ENCODE assay signal across 8 cellular contexts in genomic region chr3:41199866-41200668, GRCh38. TPM values are rescaled to one million over a fixed set of nuclear protein-coding genes. Genes with fewer than 3 reads are reported as not detected.
A peak's percentile ranks its signal among the peaks of the same experiment; 100 is the strongest.
DNase-seq lines count a peak whose midpoint lies in the region; ATAC-seq and TF ChIP-seq lines count a peak whose summit lies in the region.

No MANE protein-coding gene starts in this region.

- DNase-seq in GM06990 (ENCODE audit: extremely low read depth, insufficient read length) = no peak
- DNase-seq in PC-9 = peak in 1 of 2 experiments; percentile 17
- peak; percentile 38 for DNase-seq in activated naive CD8-positive, alpha-beta T cell treated with anti-CD3 and anti-CD28 coated beads for 36 hours
- peak in 1 of 2 donors; percentile 42 for DNase-seq in heart right ventricle
- peak; percentile 38 to 61 for DNase-seq in trophoblast cell
- no peak for DNase-seq in DMS153 treated with DMSO at 0.1 percent for 48 hours (lab: John Stamatoyannopoulos, UW; ENCODE audit: unreplicated experiment)

- peak overlapping the region; percentile 62 for H2AK5ac ChIP-seq in trophoblast cell (ENCODE audit: low read length)

- peak overlapping the region; percentile 100 for H3K4ac ChIP-seq in trophoblast cell (ENCODE audit: low read depth, low read length)

- peaks cover 22% of the 10 kb centered on the region for H3K27me3 Mint-ChIP-seq in activated naive CD8-positive, alpha-beta T cell treated with anti-CD3 and anti-CD28 coated beads for 36 hours

- peaks cover 51% of the 10 kb centered on the region for H4K20me1 ChIP-seq in PC-9 (ENCODE audit: insufficient read depth)

- H4K8ac ChIP-seq in trophoblast cell (ENCODE audit: low read depth, low read length) = peak overlapping the region; percentile 99

- TF ChIP-seq CTCF in GM06990 (IDR thresholded peaks at IDR 0.05; ENCODE audit: insufficient read depth, low read length, poor library complexity, severe bottlenecking) (no peak), PC-9 (conservative IDR thresholded peaks at IDR 0.05) (no peak), heart right ventricle (IDR thresholded peaks at IDR 0.05) (no peak)

- no TSS peak for BruUV-seq in PC-9 (replicated peaks; lab: Mats Ljungman, UMichigan)

- H2BK120ac ChIP-seq in trophoblast cell (ENCODE audit: insufficient read depth, low read length, poor library complexity) = peak overlapping the region; percentile 97

- 0 to 1% methylated on average over 25 to 40 of the region's 40 CpGs for WGBS in heart right ventricle, 2 donors
- WGBS in trophoblast cell (ENCODE audit: extremely low coverage, insufficient coverage, insufficient read length) = no CpG with 5 or more reads among the region's 40 CpGs

- H3K4me1 Mint-ChIP-seq in activated naive CD8-positive, alpha-beta T cell treated with anti-CD3 and anti-CD28 coated beads for 36 hours = peaks cover 41% of the 10 kb centered on the region

- no peaks in the 10 kb centered on the region for H3K9me2 ChIP-seq in PC-9 (ENCODE audit: insufficient read depth)

- CTCF ChIA-PET in PC-9 (lab: Charles Lee) = interaction anchor here (0.7 to 1.0 kb wide), 2 partner anchors 229 to 237 kb away, joined by 3 to 17 read pairs; no protein-coding TSS in a partner anchor

- no peaks in the 10 kb centered on the region for H3K9me3 Mint-ChIP-seq in activated naive CD8-positive, alpha-beta T cell treated with anti-CD3 and anti-CD28 coated beads for 36 hours

- H3K4me3 ChIP-seq in GM06990 (replicated peaks; ENCODE audit: low read depth, low read length) (peak overlapping the region; percentile 93), PC-9 (peak overlapping the region; percentile 95), heart right ventricle (peak overlapping the region; percentile 63 to 96 (median 80)), trophoblast cell (ENCODE audit: low read depth, low read length) (peak overlapping the region; percentile 97)

- peak overlapping the region; percentile 100 for H3K18ac ChIP-seq in trophoblast cell (ENCODE audit: low read length)

- H3K14ac ChIP-seq in trophoblast cell (ENCODE audit: low read length) = peak overlapping the region; percentile 100

- peak; percentile 5 for ATAC-seq in HG02678 (IDR thresholded peaks at IDR 0.05; ENCODE audit: unreplicated experiment)
- ATAC-seq in heart right ventricle = peak; percentile 1 to 36 (median 8)
- ATAC-seq in GM21390 (IDR thresholded peaks at IDR 0.05; ENCODE audit: unreplicated experiment) = no peak

- H3K27me3 ChIP-seq in GM06990 (replicated peaks; ENCODE audit: control insufficient read depth, insufficient read depth, low read length) (no peaks in the 10 kb centered on the region), PC-9 (ENCODE audit: insufficient read depth, low read depth) (no peaks in the 10 kb centered on the region), heart right ventricle (no peaks in the 10 kb centered on the region), trophoblast cell (ENCODE audit: insufficient read depth, low read length) (no peaks in the 10 kb centered on the region)

- H3K9me3 ChIP-seq in PC-9 (ENCODE audit: insufficient read depth, low read depth) (no peaks in the 10 kb centered on the region), heart right ventricle (no peaks in the 10 kb centered on the region), trophoblast cell (ENCODE audit: insufficient read depth, low read depth, low read length) (no peaks in the 10 kb centered on the region)

- no peak overlapping the region for H3K23ac ChIP-seq in trophoblast cell (ENCODE audit: low read length)

- H3K4me3 Mint-ChIP-seq in activated naive CD8-positive, alpha-beta T cell treated with anti-CD3 and anti-CD28 coated beads for 36 hours = peak overlapping the region; percentile 86

- H3K27ac ChIP-seq in PC-9 (peak overlapping the region; percentile 89), heart right ventricle (peak overlapping the region; percentile 89 to 99 (median 98)), trophoblast cell (ENCODE audit: low read depth, low read length) (peak overlapping the region; percentile 96)

- H3K36me3 ChIP-seq in GM06990 (ENCODE audit: control insufficient read depth, insufficient read depth, low read length) = no peaks in the 10 kb centered on the region
- peaks cover 12% of the 10 kb centered on the region for H3K36me3 ChIP-seq in PC-9 (ENCODE audit: low read depth)
- no peaks in the 10 kb centered on the region for H3K36me3 ChIP-seq in heart right ventricle
- H3K36me3 ChIP-seq in trophoblast cell (ENCODE audit: control insufficient read depth in 1 of 2, insufficient read depth in 2 of 2, low read length in 2 of 2) = no peaks in the 10 kb centered on the region

- peaks cover 55% of the 10 kb centered on the region for H3K79me2 ChIP-seq in PC-9 (ENCODE audit: low read depth)
- peaks cover 20% of the 10 kb centered on the region for H3K79me2 ChIP-seq in trophoblast cell (ENCODE audit: control insufficient read depth, insufficient read depth, low read length, poor library complexity)

- no peak overlapping the region for H2AFZ ChIP-seq in PC-9
- H2AFZ ChIP-seq in trophoblast cell (ENCODE audit: insufficient read depth, low read length, poor library complexity) = no peak overlapping the region

- no peaks in the 10 kb centered on the region for H3F3A ChIP-seq in PC-9 (ENCODE audit: insufficient read depth, low read depth)

- peaks cover 12% of the 10 kb centered on the region for H3K36me3 Mint-ChIP-seq in activated naive CD8-positive, alpha-beta T cell treated with anti-CD3 and anti-CD28 coated beads for 36 hours

- H2BK5ac ChIP-seq in trophoblast cell (ENCODE audit: low read depth, low read length, poor library complexity) = peak overlapping the region; percentile 99

- peak overlapping the region; percentile 40 for H2BK12ac ChIP-seq in trophoblast cell (ENCODE audit: low read length)

- peak overlapping the region; percentile 68 for H3K27ac Mint-ChIP-seq in activated naive CD8-positive, alpha-beta T cell treated with anti-CD3 and anti-CD28 coated beads for 36 hours

- peak overlapping the region; percentile 92 for H4K12ac ChIP-seq in trophoblast cell (ENCODE audit: low read depth, low read length)

- H3K79me1 ChIP-seq in trophoblast cell (ENCODE audit: low read length) = peaks cover 19% of the 10 kb centered on the region

- peak overlapping the region; percentile 99 for H3K9ac ChIP-seq in trophoblast cell (ENCODE audit: low read length)

- POLR2A ChIA-PET in PC-9 (lab: Charles Lee; ENCODE audit: unreplicated experiment) = interaction anchor here (0.6 to 0.9 kb wide), 4 partner anchors 11 to 742 kb away, joined by 3 to 7 read pairs (median 6); no protein-coding TSS in a partner anchor

- H3K4me1 ChIP-seq in PC-9 (replicated peaks; ENCODE audit: insufficient read depth) (peaks cover 31% of the 10 kb centered on the region), heart right ventricle (peaks cover 0 to 51% (median 43%) of the 10 kb centered on the region in 9 donors), trophoblast cell (ENCODE audit: control insufficient read depth in 1 of 2, insufficient read depth in 2 of 2, low read length in 2 of 2) (peaks cover 2 to 5% of the 10 kb centered on the region in 2 experiments)

- H3K4me2 ChIP-seq in PC-9 = peak overlapping the region; percentile 99
- H3K4me2 ChIP-seq in trophoblast cell (ENCODE audit: low read length) = peak overlapping the region; percentile 88

- peak overlapping the region; percentile 99 for H4K91ac ChIP-seq in trophoblast cell (ENCODE audit: low read depth, low read length)

- intact Hi-C loops in PC-9 (cut with micrococcal nuclease; ENCODE audit: unreplicated experiment) = loop anchor here (2.0 to 10.0 kb wide), 6 partner anchors 83 to 885 kb away; partner anchors contain the start of gene RPL14
- intact Hi-C loops in heart right ventricle (cut with DNase I) = loop anchor here in 8 of 10 donors (1.0 to 10.0 kb wide), 21 partner anchors 83 to 875 kb away; no protein-coding TSS in a partner anchor

RNA-seq across cellular contexts. Expression of gene CTNNB1, which starts 0.8 kb away (rescaled TPM):
- total RNA-seq in PC-9 (2021) (251 and 293 TPM in 2 replicates), heart right ventricle (100 to 1,000 TPM; 148 to 218 (median 181) TPM)
- total RNA-seq in activated naive CD8-positive, alpha-beta T cell treated with anti-CD3 and anti-CD28 coated beads for 36 hours = 100 to 1,000 TPM; 132 to 141 TPM
- 100 to 1,000 TPM in 1 of 2 donors, 10 to 100 TPM in 1; 33.2 to 123 TPM for polyA plus RNA-seq in heart right ventricle
- polyA plus RNA-seq in trophoblast cell (2013) = 1,013 and 1,027 TPM in 2 replicates

Comparison
In these comparisons a context has a peak if more than half of its experiments do, and no peak if none do; other contexts are left out.
1. DNase-seq: peak in activated naive CD8-positive, alpha-beta T cell treated with anti-CD3 and anti-CD28 coated beads for 36 hours (single experiment) and trophoblast cell (2 of 2); none in GM06990 (single experiment) and DMS153 treated with DMSO at 0.1 percent for 48 hours (single experiment).
2. Peak in every context shown above with its lines, with median percentiles within 50 percentile points of each other: H3K4me3 ChIP-seq and H3K27ac ChIP-seq.